Comparison of ENCODE assay signal across 18 cellular contexts in genomic region chr15:101525087-101525669, GRCh38.
"Had no signal": no experiment of that assay in that cellular context is flagged by ENCODE, and none has a peak within 500 bp of the region (broad histone marks: within the 10 kb centered on the region; RNA-seq: fewer than 3 reads in every experiment).

No MANE protein-coding gene starts in this region.

- ATAC-seq: activated naive CD4-positive, alpha-beta T cell treated with anti-CD3 and anti-CD28 coated beads, Interleukin-2, amount 50 U/mL, for 72 hours; activated T-cell treated with anti-CD3 and anti-CD28 coated beads, Interleukin-2, amount 50 U/mL, for 72 hours; gastroesophageal sphincter; heart left ventricle; naive thymus-derived CD8-positive, alpha-beta T cell; stimulated activated memory B cell treated with anti-CD40 and anti-IgM and Interleukin-4, amounts not matched to agents 10 μg/mL and 1 μg/mL and 100 μg/mL, for 72 hours; upper lobe of right lung had no signal

- DNase-seq: activated CD4-positive, alpha-beta T cell treated with anti-CD3 and anti-CD28 coated beads, Interleukin-2, amount 50 U/mL, for 4 hours; activated CD4-positive, CD25-positive, alpha-beta regulatory T cell treated with anti-CD3 and anti-CD28 coated beads, Interleukin-2, amount 50 U/mL, for 72 hours; activated gamma-delta T cell; activated T-cell treated with anti-CD3 and anti-CD28 coated beads, Interleukin-2, amount 50 U/mL, for 72 hours; adrenal gland; heart left ventricle; mesendoderm; naive thymus-derived CD8-positive, alpha-beta T cell; spleen; stimulated activated CD4-positive, alpha-beta T cell treated with anti-CD3 and anti-CD28 coated beads, Interleukin-4, amount 100 ng/mL, for 4 hours; SW 1271; upper lobe of right lung had no signal

- H3K79me2 ChIP-seq: parathyroid adenoma had no signal

- H3K9ac ChIP-seq: parathyroid adenoma had no signal

- H3K4me1 ChIP-seq: adrenal gland, parathyroid adenoma had no signal

- H3K9me3 ChIP-seq: adrenal gland, gastroesophageal sphincter, heart left ventricle, spleen, upper lobe of right lung had no signal

- H3K27ac ChIP-seq: adrenal gland, coronary artery, gastroesophageal sphincter, heart left ventricle, parathyroid adenoma, spleen, upper lobe of right lung, VCaP had no signal

- H3K4me3 ChIP-seq: adrenal gland, coronary artery, gastroesophageal sphincter, heart left ventricle, spleen, upper lobe of right lung had no signal

- H3K27me3 ChIP-seq: adrenal gland, upper lobe of right lung had no signal

- H2AFZ ChIP-seq: parathyroid adenoma had no signal

- H3K36me3 ChIP-seq: adrenal gland, gastroesophageal sphincter, heart left ventricle, spleen, upper lobe of right lung had no signal
